6 cellular contexts compared by ENCODE assay signal in genomic region chr14:64539186-64539552, GRCh38. TPM values are rescaled to one million over a fixed set of nuclear protein-coding genes. Genes with fewer than 3 reads are reported as not detected.
DNase-seq lines count a peak whose midpoint lies in the region; ATAC-seq lines count a peak whose summit lies in the region.

No MANE protein-coding gene starts in this region.

- peaks cover 1% of the 10 kb centered on the region for H3K27me3 Mint-ChIP-seq in activated naive CD8-positive, alpha-beta T cell
- H3K27me3 Mint-ChIP-seq in naive B cell: peaks cover 0 to 24% (median 10%) of the 10 kb centered on the region in 3 donors

- no peaks in the 10 kb centered on the region; the same call in 1 of the 2 replicates for H3K4me1 ChIP-seq in HAP-1

- no peaks in the 10 kb centered on the region for H3K36me3 Mint-ChIP-seq in activated naive CD8-positive, alpha-beta T cell
- H3K36me3 Mint-ChIP-seq in naive B cell: peaks cover 0 to 11% of the 10 kb centered on the region in 2 donors

- H3K4me1 Mint-ChIP-seq in activated naive CD8-positive, alpha-beta T cell (ENCODE audit: low read depth): peaks cover 33% of the 10 kb centered on the region
- H3K4me1 Mint-ChIP-seq in naive B cell: peaks cover 22 to 40% (median 40%) of the 10 kb centered on the region in 3 donors

- no peaks in the 10 kb centered on the region for H3K9me3 ChIP-seq in HAP-1

- no peaks in the 10 kb centered on the region for H3K36me3 ChIP-seq in HAP-1 (replicated peaks)

- H3K27ac Mint-ChIP-seq in activated naive CD8-positive, alpha-beta T cell: peak overlapping the region; percentile 89
- H3K27ac Mint-ChIP-seq in naive B cell: peak overlapping the region in 4 of 6 donors; percentile 34 to 93 (median 84)

- H3K4me3 Mint-ChIP-seq in activated naive CD8-positive, alpha-beta T cell: peak overlapping the region; percentile 97
- peak overlapping the region; percentile 91 to 100 (median 97) for H3K4me3 Mint-ChIP-seq in naive B cell

- H3K9me3 Mint-ChIP-seq in activated naive CD8-positive, alpha-beta T cell (ENCODE audit: low read depth): no peaks in the 10 kb centered on the region
- peaks cover 6 to 17% (median 8%) of the 10 kb centered on the region in 7 donors for H3K9me3 Mint-ChIP-seq in naive B cell

- H3K27me3 ChIP-seq in HAP-1 (ENCODE audit: low read depth): no peaks in the 10 kb centered on the region

- ATAC-seq in naive B cell (ENCODE audit: low read depth in 2 of 2): no peak
- no peak for ATAC-seq in HG02642 (IDR thresholded peaks at IDR 0.05; ENCODE audit: poor library complexity, unreplicated experiment)

- no peak overlapping the region for H3K4me3 ChIP-seq in HAP-1

- in situ Hi-C loops in HAP-1 (cut with MboI; ENCODE audit: low sequenced_read_pairs): no loop called here

- DNase-seq in ELR (ENCODE audit: low read depth): peak; percentile 58
- no peak for DNase-seq in naive B cell
- DNase-seq in HAP-1 (ENCODE audit: low spot score in 2 of 2): no peak
- no peak for DNase-seq in activated CD4-positive, CD25-positive, alpha-beta regulatory T cell (lab: John Stamatoyannopoulos, UW)

RNA-seq across cellular contexts. Expression of gene HSPA2, which starts 1.4 kb away (rescaled TPM):
- 1 to 10 TPM in 1 of 6 donors, under 1 TPM in 4, not detected in 1; 0.30 to 1.3 (median 0.36) TPM for polyA plus RNA-seq in naive B cell (ENCODE audit: low read depth in 6 of 6)

RNA-seq across cellular contexts. Expression of gene PPP1R36, which starts 10.6 kb away (rescaled TPM):
- polyA plus RNA-seq in naive B cell (ENCODE audit: low read depth in 6 of 6): under 1 TPM in 3 of 6 donors, not detected in 3; 0.22 to 0.40 (median 0.38) TPM

RNA-seq across cellular contexts. Expression of gene ZBTB1, which starts 34.6 kb away (rescaled TPM):
- 100 to 1,000 TPM in 1 of 6 donors, 10 to 100 TPM in 5; 54.4 to 103 (median 76.5) TPM for polyA plus RNA-seq in naive B cell (ENCODE audit: low read depth in 6 of 6)

RNA-seq across cellular contexts. Expression of gene ZBTB25, which starts 35.5 kb away (rescaled TPM):
- polyA plus RNA-seq in naive B cell (ENCODE audit: low read depth in 6 of 6): 10 to 100 TPM; 16.7 to 26.4 (median 22.3) TPM
